ENCODE assay signal across 18 cellular contexts in the genomic region with DNA sequence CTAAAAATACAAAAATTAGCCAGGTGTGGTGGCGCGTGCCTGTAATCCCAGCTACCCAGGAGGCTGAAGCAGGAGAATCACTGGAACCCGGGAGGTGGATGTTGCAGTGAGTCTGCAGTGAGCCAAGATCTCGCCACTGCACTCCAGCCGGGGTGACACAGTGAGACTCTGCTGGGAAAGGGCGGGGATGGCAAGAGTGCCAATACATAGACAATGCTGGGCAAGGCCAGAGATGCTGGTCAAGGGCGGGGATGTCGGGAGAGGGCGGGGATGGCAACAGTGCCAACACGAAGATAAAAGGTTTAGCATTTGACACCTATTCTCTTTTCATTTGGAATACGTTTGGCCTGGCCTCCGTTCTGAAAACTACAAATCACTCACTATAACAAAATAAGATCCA. TPM values are rescaled to one million over a fixed set of nuclear protein-coding genes. Genes with fewer than 3 reads are reported as not detected.
DNase-seq lines count a peak whose midpoint lies in the region; ATAC-seq and TF ChIP-seq lines count a peak whose summit lies in the region.
"Had no signal": no experiment of that assay in that cellular context is flagged by ENCODE, and none has a peak within 500 bp of the region (broad histone marks: within the 10 kb centered on the region; RNA-seq: fewer than 3 reads in every experiment).

No MANE protein-coding gene starts in this region.

- intact Hi-C loops in left ventricle myocardium inferior (cut with micrococcal nuclease): no loop called here
- intact Hi-C loops in left cardiac atrium (cut with DNase I): loop anchor here in 1 of 2 donors (5.0 kb wide), 1 partner anchor 49 kb away; no protein-coding TSS in a partner anchor

- H3K36me3 Mint-ChIP-seq in glutamatergic neuron (ENCODE audit: unreplicated experiment) (peaks cover 11% of the 10 kb centered on the region), progenitor cell of endocrine pancreas (ENCODE audit: insufficient read depth) (peaks cover 17% of the 10 kb centered on the region)

- peaks cover 50% of the 10 kb centered on the region for H3K36me3 ChIP-seq in left ventricle myocardium inferior

- H3K27ac Mint-ChIP-seq in glutamatergic neuron (ENCODE audit: unreplicated experiment) (peak overlapping the region; percentile 98), progenitor cell of endocrine pancreas (peak overlapping the region; percentile 59)
- H3K27ac Mint-ChIP-seq: CD4-positive, alpha-beta T cell had no signal

- no peaks in the 10 kb centered on the region for H3K9me3 ChIP-seq in left ventricle myocardium inferior (replicated peaks)

- H3K27me3 Mint-ChIP-seq in glutamatergic neuron (ENCODE audit: unreplicated experiment) (peaks cover 11% of the 10 kb centered on the region), progenitor cell of endocrine pancreas (no peaks in the 10 kb centered on the region)
- H3K27me3 Mint-ChIP-seq: CD4-positive, alpha-beta T cell had no signal

- peak overlapping the region; percentile 64 for H3K4me3 Mint-ChIP-seq in glutamatergic neuron (ENCODE audit: unreplicated experiment)
- H3K4me3 Mint-ChIP-seq in progenitor cell of endocrine pancreas (ENCODE audit: low read depth): no peak overlapping the region
- H3K4me3 Mint-ChIP-seq: CD4-positive, alpha-beta T cell had no signal

- H3K27me3 ChIP-seq in left ventricle myocardium inferior (ENCODE audit: low read depth): no peaks in the 10 kb centered on the region

- H3K4me1 Mint-ChIP-seq in glutamatergic neuron (ENCODE audit: low read depth, unreplicated experiment): peaks cover 52% of the 10 kb centered on the region
- H3K4me1 Mint-ChIP-seq in progenitor cell of endocrine pancreas (ENCODE audit: low read depth): no peaks in the 10 kb centered on the region

- H3K4me1 ChIP-seq in left ventricle myocardium inferior: peaks cover 71% of the 10 kb centered on the region

- H3K27ac ChIP-seq in left ventricle myocardium inferior (replicated peaks): peak overlapping the region; percentile 46
- H3K27ac ChIP-seq: 22Rv1 had no signal

- no peak for ATAC-seq in left cardiac atrium
- no peak for ATAC-seq in HG02840 (IDR thresholded peaks at IDR 0.05; ENCODE audit: low FRiP score, unreplicated experiment)
- ATAC-seq: HCT116 had no signal

- DNase-seq in left ventricle myocardium inferior (no peak), left cardiac atrium (no peak), glutamatergic neuron (no peak), progenitor cell of endocrine pancreas (ENCODE audit: low spot score, unreplicated experiment) (no peak), DMS 273 (lab: John Stamatoyannopoulos, UW; ENCODE audit: unreplicated experiment) (no peak), NCI-H1105 treated with DMSO at 0.1 percent for 48 hours (lab: John Stamatoyannopoulos, UW) (no peak)
- DNase-seq: C1 segment of cervical spinal cord; Calu3; CD4-positive, alpha-beta T cell; DMS79 treated with DMSO at 0.1 percent for 48 hours; EL; IMR-90; KG1 had no signal

- no peak for TF ChIP-seq CTCF in left ventricle myocardium inferior (IDR thresholded peaks at IDR 0.05; ENCODE audit: borderline replicate concordance)
- TF ChIP-seq CTCF in glutamatergic neuron (IDR thresholded peaks at IDR 0.05; ENCODE audit: partially characterized antibody, unreplicated experiment): no peak
- no peak for TF ChIP-seq CTCF in progenitor cell of endocrine pancreas (IDR thresholded peaks at IDR 0.05; ENCODE audit: unreplicated experiment)

- H3K9me3 Mint-ChIP-seq in glutamatergic neuron (ENCODE audit: unreplicated experiment) (peaks cover 21% of the 10 kb centered on the region), progenitor cell of endocrine pancreas (ENCODE audit: low read depth) (no peaks in the 10 kb centered on the region)
- H3K9me3 Mint-ChIP-seq: CD4-positive, alpha-beta T cell had no signal

- H3K4me3 ChIP-seq in left ventricle myocardium inferior: no peak overlapping the region

RNA-seq across cellular contexts. Expression of gene SSU72, which starts 11.0 kb away (rescaled TPM):
- 104 TPM for total RNA-seq in left ventricle myocardium inferior
- 100 to 1,000 TPM; 107 to 118 TPM for total RNA-seq in left cardiac atrium
- total RNA-seq in glutamatergic neuron (ENCODE audit: unreplicated experiment): 123 TPM
- total RNA-seq in progenitor cell of endocrine pancreas: 114 and 118 TPM in 2 replicates

RNA-seq across cellular contexts. Expression of gene TMEM240, which starts 23.3 kb away (rescaled TPM):
- total RNA-seq in left ventricle myocardium inferior: 7.2 TPM
- total RNA-seq in left cardiac atrium: 1 to 10 TPM; 4.6 to 5.4 TPM
- 24.4 TPM for total RNA-seq in glutamatergic neuron (ENCODE audit: unreplicated experiment)
- total RNA-seq in progenitor cell of endocrine pancreas: 5.1 and 6.6 TPM in 2 replicates
- total RNA-seq: H4 had no signal

RNA-seq across cellular contexts. Expression of gene FNDC10, which starts 36.2 kb away (rescaled TPM):
- total RNA-seq in left ventricle myocardium inferior (3.6 TPM), left cardiac atrium (1 to 10 TPM; 1.3 to 2.5 TPM), glutamatergic neuron (ENCODE audit: unreplicated experiment) (11.9 TPM), progenitor cell of endocrine pancreas (2.7 and 4.2 TPM in 2 replicates)
- total RNA-seq: HT-29 had no signal

RNA-seq across cellular contexts. Expression of gene MIB2, which starts 51.6 kb away (rescaled TPM):
- total RNA-seq in left ventricle myocardium inferior (129 TPM), left cardiac atrium (10 to 100 TPM; 56.4 to 58.1 TPM), glutamatergic neuron (ENCODE audit: unreplicated experiment) (77.7 TPM), progenitor cell of endocrine pancreas (132 and 144 TPM in 2 replicates)

RNA-seq across cellular contexts. Expression of gene ATAD3A, which starts 51.7 kb away (rescaled TPM):
- total RNA-seq in left ventricle myocardium inferior (19.4 TPM), left cardiac atrium (10 to 100 TPM; 14.1 to 24.3 TPM), glutamatergic neuron (ENCODE audit: unreplicated experiment) (32.1 TPM), progenitor cell of endocrine pancreas (37.4 and 38.8 TPM in 2 replicates)
